Comparison of ENCODE assay signal across 1 cellular context in genomic region chr17:65774787-65775186, GRCh38.
TF ChIP-seq lines count a peak whose summit lies in the region.

No MANE protein-coding gene starts in this region.

TF ChIP-seq in HepG2, 621 proteins besides CTCF, POLR2A, EP300 and RAD21 (continued from another document):
- TF ChIP-seq RERE (CRISPR knock-in tag; IDR thresholded peaks at IDR 0.05; ENCODE audit: low read depth) (no peak), ZFP36L2 (CRISPR knock-in tag; IDR thresholded peaks at IDR 0.05) (no peak)
